In genomic region chr14:91286530-91286937, GRCh38 we compare ENCODE assay signal across 8 cellular contexts. TPM values are rescaled to one million over a fixed set of nuclear protein-coding genes. Genes with fewer than 3 reads are reported as not detected.
DNase-seq lines count a peak whose midpoint lies in the region; ATAC-seq and TF ChIP-seq lines count a peak whose summit lies in the region.

No MANE protein-coding gene starts in this region.

- H3K27me3 ChIP-seq in right lobe of liver: no peaks in the 10 kb centered on the region

- no peaks in the 10 kb centered on the region for H3K36me3 ChIP-seq in right lobe of liver

- intact Hi-C loops in right lobe of liver (cut with DNase I): loop anchor here (5.0 to 10.0 kb wide), 2 partner anchors 109 to 112 kb away; no protein-coding TSS in a partner anchor

- H3K4me3 ChIP-seq in HFF-Myc (replicated peaks; ENCODE audit: low read depth, low read length) (no peak overlapping the region), right lobe of liver (no peak overlapping the region)

- no peak for TF ChIP-seq POLR2A in right lobe of liver (IDR thresholded peaks at IDR 0.05)

- H3K27ac ChIP-seq in C4-2B: no peak overlapping the region
- H3K27ac ChIP-seq in right lobe of liver: no peak overlapping the region

- ATAC-seq in right lobe of liver (peak; percentile 89 to 95 (median 92)), HG03095 (IDR thresholded peaks at IDR 0.05; ENCODE audit: unreplicated experiment) (no peak)

- H3K9me3 ChIP-seq in right lobe of liver: no peaks in the 10 kb centered on the region

- TF ChIP-seq CTCF in C4-2B (conservative IDR thresholded peaks at IDR 0.05) (peak; percentile 93), HFF-Myc (IDR thresholded peaks at IDR 0.05; ENCODE audit: low read depth, low read length, missing control alignments) (peak; percentile 86), right lobe of liver (IDR thresholded peaks at IDR 0.05) (peak; percentile 84 to 91 (median 88))

- 33% methylated on average over 3 of the region's 7 CpGs for WGBS in right lobe of liver (ENCODE audit: insufficient coverage, low coverage, low lambda C conversion rate, missing lambda C conversion rate)

- DNase-seq in HFF-Myc (ENCODE audit: extremely low read depth, low read depth) (peak; percentile 63), NCI-H526 treated with DMSO at 0.1 percent for 48 hours (lab: John Stamatoyannopoulos, UW) (peak; percentile 31), dedifferentiated amniotic fluid mesenchymal stem cell (ENCODE audit: extremely low spot score) (peak; percentile 82), right lobe of liver (peak in 2 of 3 donors; percentile 71 to 77)
- peak; percentile 84 for DNase-seq in activated CD4-positive, alpha-beta T cell treated with anti-CD3 and anti-CD28 coated beads, Interleukin-2, amount 50 U/mL, for 1 hour
- DNase-seq in stimulated activated CD4-positive, alpha-beta T cell treated with anti-CD3 and anti-CD28 coated beads, TNF-alpha, amount 100 ng/mL, for 48 hours (ENCODE audit: low read depth in 3 of 3): peak; percentile 61 to 76 (median 70)

- H3K4me1 ChIP-seq in right lobe of liver: no peaks in the 10 kb centered on the region

RNA-seq across cellular contexts. Expression of gene GPR68, which starts 42.0 kb away (rescaled TPM):
- under 1 TPM in 3 of 6 experiments, not detected in 3; 0.17 to 0.27 (median 0.19) TPM for total RNA-seq in right lobe of liver

Comparison
In these comparisons a context has a peak if more than half of its experiments do, and no peak if none do; other contexts are left out.
1. DNase-seq: peak in every context shown above with its lines; median percentile 84 in activated CD4-positive, alpha-beta T cell treated with anti-CD3 and anti-CD28 coated beads, Interleukin-2, amount 50 U/mL, for 1 hour; 82 in dedifferentiated amniotic fluid mesenchymal stem cell; 74 in right lobe of liver; 70 in stimulated activated CD4-positive, alpha-beta T cell treated with anti-CD3 and anti-CD28 coated beads, TNF-alpha, amount 100 ng/mL, for 48 hours; 63 in HFF-Myc; 31 in NCI-H526 treated with DMSO at 0.1 percent for 48 hours.